Comparison of ENCODE assay signal across 8 cellular contexts in the genomic region with DNA sequence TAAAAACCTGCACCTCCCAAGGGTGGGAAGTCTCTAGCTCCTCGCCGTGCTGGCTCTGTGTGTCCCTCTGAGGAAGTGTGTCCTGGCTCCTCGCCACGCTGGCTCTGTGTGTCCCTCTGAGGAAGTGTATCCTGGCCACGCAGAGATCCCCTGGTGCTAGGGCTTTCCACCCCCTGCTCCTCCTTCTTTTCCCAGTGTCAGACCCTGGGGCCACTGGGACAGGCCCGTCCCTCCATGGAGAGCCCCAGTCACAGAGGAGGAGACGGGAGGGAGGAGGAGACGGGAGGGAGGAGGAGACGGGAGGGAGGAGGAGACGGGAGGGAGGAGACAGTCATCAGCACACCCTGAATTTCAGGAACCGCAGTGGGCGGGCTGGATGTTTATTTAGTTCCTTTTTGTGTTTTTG. TPM values are rescaled to one million over a fixed set of nuclear protein-coding genes. Genes with fewer than 3 reads are reported as not detected.
DNase-seq lines count a peak whose midpoint lies in the region; ATAC-seq lines count a peak whose summit lies in the region.

No MANE protein-coding gene starts in this region.

- in situ Hi-C loops in Caki2 (cut with HindIII; ENCODE audit: low pct_unique_long_range_greater_than_20kb, low sequenced_read_pairs) (no loop called here), GM23248 (cut with MboI) (no loop called here)

- intact Hi-C loops in naive thymus-derived CD4-positive, alpha-beta T cell (cut with micrococcal nuclease), result no loop called here

- H3K36me3 ChIP-seq in GM23248 (ENCODE audit: low read depth), result no peaks in the 10 kb centered on the region
- no peaks in the 10 kb centered on the region for H3K36me3 ChIP-seq in naive thymus-derived CD4-positive, alpha-beta T cell (ENCODE audit: control insufficient read depth in 2 of 3, insufficient read depth in 3 of 3, low read length in 3 of 3)

- peaks cover 0 to 9% (median 0%) of the 10 kb centered on the region in 5 donors for H3K36me3 Mint-ChIP-seq in naive thymus-derived CD4-positive, alpha-beta T cell
- H3K36me3 Mint-ChIP-seq in T-helper 2 cell treated with Interferon-gamma antibody and Interleukin-4, amounts not matched to agents 5 μg/mL and 100 μg/mL, for 36 hours (ENCODE audit: low read depth), result no peaks in the 10 kb centered on the region

- no peaks in the 10 kb centered on the region for H4K20me1 ChIP-seq in GM23248 (ENCODE audit: insufficient read depth)

- peak overlapping the region; percentile 83 for H3K4me2 ChIP-seq in GM23248 (ENCODE audit: unreplicated experiment)

- no peaks in the 10 kb centered on the region for H3K79me2 ChIP-seq in GM23248 (ENCODE audit: insufficient read depth)

- peak overlapping the region; percentile 89 for H3K9ac ChIP-seq in GM23248

- peak overlapping the region in 1 of 9 donors; percentile 26 for H3K27ac Mint-ChIP-seq in naive thymus-derived CD4-positive, alpha-beta T cell
- no peak overlapping the region for H3K27ac Mint-ChIP-seq in T-helper 2 cell treated with Interferon-gamma antibody and Interleukin-4, amounts not matched to agents 5 μg/mL and 100 μg/mL, for 36 hours

- peak overlapping the region in 6 of 10 donors; percentile 19 to 60 (median 48) for H3K4me3 Mint-ChIP-seq in naive thymus-derived CD4-positive, alpha-beta T cell
- H3K4me3 Mint-ChIP-seq in T-helper 2 cell treated with Interferon-gamma antibody and Interleukin-4, amounts not matched to agents 5 μg/mL and 100 μg/mL, for 36 hours, result no peak overlapping the region

- peaks cover 14 to 43% (median 30%) of the 10 kb centered on the region in 7 donors for H3K4me1 Mint-ChIP-seq in naive thymus-derived CD4-positive, alpha-beta T cell
- H3K4me1 Mint-ChIP-seq in T-helper 2 cell treated with Interferon-gamma antibody and Interleukin-4, amounts not matched to agents 5 μg/mL and 100 μg/mL, for 36 hours (ENCODE audit: low read depth), result peaks cover 12% of the 10 kb centered on the region

- peak overlapping the region; percentile 69 for H3K4me3 ChIP-seq in GM23248
- no peak overlapping the region for H3K4me3 ChIP-seq in naive thymus-derived CD4-positive, alpha-beta T cell (ENCODE audit: low read length)

- POLR2A ChIA-PET in naive thymus-derived CD4-positive, alpha-beta T cell (lab: Charles Lee), result no interaction called here

- no peaks in the 10 kb centered on the region for H3K9me2 ChIP-seq in GM23248 (ENCODE audit: insufficient read depth)

- 6 to 12% methylated on average over 8 to 10 of the region's 12 CpGs for WGBS in GM23248 (ENCODE audit: low coverage in 1 of 2, low lambda C conversion rate in 2 of 2, missing lambda C conversion rate in 2 of 2), 2 experiments

- H3F3A ChIP-seq in GM23248 (ENCODE audit: insufficient read depth), result no peaks in the 10 kb centered on the region; the same call in none of the 2 replicates

- H3K9me3 ChIP-seq in GM23248 (ENCODE audit: low read depth), result no peaks in the 10 kb centered on the region
- no peaks in the 10 kb centered on the region for H3K9me3 ChIP-seq in naive thymus-derived CD4-positive, alpha-beta T cell (ENCODE audit: control insufficient read depth in 2 of 3, low read length in 3 of 3)

- DNase-seq in Caki2 (ENCODE audit: low read depth) (peak; percentile 87), GM23248 (peak; percentile 76), NOMO-1 treated with DMSO at 0.1 percent for 48 hours (lab: John Stamatoyannopoulos, UW; ENCODE audit: unreplicated experiment) (peak; percentile 46), ecto neural progenitor cell (ENCODE audit: low spot score) (no peak)
- DNase-seq in naive thymus-derived CD4-positive, alpha-beta T cell, result no peak
- DNase-seq in T-helper 2 cell treated with Interferon-gamma antibody and Interleukin-4, amounts not matched to agents 5 μg/mL and 100 μg/mL, for 36 hours (ENCODE audit: low spot score), result no peak

- H3K27ac ChIP-seq in GM23248, result peak overlapping the region; percentile 94
- H3K27ac ChIP-seq in naive thymus-derived CD4-positive, alpha-beta T cell (ENCODE audit: low read depth, low read length), result no peak overlapping the region

- H3K27me3 Mint-ChIP-seq in naive thymus-derived CD4-positive, alpha-beta T cell, result peaks cover 0 to 24% (median 0%) of the 10 kb centered on the region in 5 donors
- H3K27me3 Mint-ChIP-seq in T-helper 2 cell treated with Interferon-gamma antibody and Interleukin-4, amounts not matched to agents 5 μg/mL and 100 μg/mL, for 36 hours (ENCODE audit: low read depth), result peaks cover 17% of the 10 kb centered on the region

- peaks cover 18% of the 10 kb centered on the region for H3K4me1 ChIP-seq in GM23248 (ENCODE audit: insufficient read depth)
- peaks cover 0 to 4% of the 10 kb centered on the region in 2 donors for H3K4me1 ChIP-seq in naive thymus-derived CD4-positive, alpha-beta T cell (ENCODE audit: control insufficient read depth in 2 of 2, insufficient read depth in 2 of 2, low read length in 2 of 2)

- CTCF ChIA-PET in naive thymus-derived CD4-positive, alpha-beta T cell (lab: Charles Lee), result no interaction called here

- ATAC-seq in esophagus mucosa (peak; percentile 48), HG02884 (IDR thresholded peaks at IDR 0.05; ENCODE audit: unreplicated experiment) (no peak)
- ATAC-seq in naive thymus-derived CD4-positive, alpha-beta T cell, result peak; percentile 55

- peaks cover 0 to 2% (median 0%) of the 10 kb centered on the region in 11 donors for H3K9me3 Mint-ChIP-seq in naive thymus-derived CD4-positive, alpha-beta T cell
- H3K9me3 Mint-ChIP-seq in T-helper 2 cell treated with Interferon-gamma antibody and Interleukin-4, amounts not matched to agents 5 μg/mL and 100 μg/mL, for 36 hours, result no peaks in the 10 kb centered on the region

- no peaks in the 10 kb centered on the region for H3K27me3 ChIP-seq in GM23248 (replicated peaks; ENCODE audit: insufficient read depth)
- H3K27me3 ChIP-seq in naive thymus-derived CD4-positive, alpha-beta T cell (ENCODE audit: control insufficient read depth in 2 of 2, insufficient read depth in 2 of 2, low read length in 2 of 2), result no peaks in the 10 kb centered on the region

- H2AFZ ChIP-seq in GM23248, result peak overlapping the region; percentile 73

RNA-seq across cellular contexts. Expression of gene HGFAC, which starts 53.8 kb away (rescaled TPM):
- total RNA-seq in Caki2 (2014; rRNA removed; shearing (Covaris generic); ENCODE audit: low replicate concordance), result not detected in 2 replicates
- not detected in 2 replicates for total RNA-seq in GM23248 (2014; rRNA removed; shearing (Covaris generic))
- polyA plus RNA-seq in GM23248 (2016; fragmentation: Nextera tagmentation; extraction: Ambion mirVana), result not detected in 2 replicates
- total RNA-seq in esophagus mucosa, result not detected
- under 1 TPM in 2 of 5 experiments, not detected in 3; 0.54 to 0.82 TPM for total RNA-seq in naive thymus-derived CD4-positive, alpha-beta T cell
- not detected for polyA plus RNA-seq in naive thymus-derived CD4-positive, alpha-beta T cell

Comparison
In these comparisons a context has a peak if more than half of its experiments do, and no peak if none do; other contexts are left out.
1. DNase-seq: peak in Caki2 (single experiment), GM23248 (single experiment) and NOMO-1 treated with DMSO at 0.1 percent for 48 hours (single experiment); none in naive thymus-derived CD4-positive, alpha-beta T cell (0 of 9), T-helper 2 cell treated with Interferon-gamma antibody and Interleukin-4, amounts not matched to agents 5 μg/mL and 100 μg/mL, for 36 hours (single experiment) and ecto neural progenitor cell (single experiment).